1 cellular context compared by ENCODE assay signal in the genomic region with DNA sequence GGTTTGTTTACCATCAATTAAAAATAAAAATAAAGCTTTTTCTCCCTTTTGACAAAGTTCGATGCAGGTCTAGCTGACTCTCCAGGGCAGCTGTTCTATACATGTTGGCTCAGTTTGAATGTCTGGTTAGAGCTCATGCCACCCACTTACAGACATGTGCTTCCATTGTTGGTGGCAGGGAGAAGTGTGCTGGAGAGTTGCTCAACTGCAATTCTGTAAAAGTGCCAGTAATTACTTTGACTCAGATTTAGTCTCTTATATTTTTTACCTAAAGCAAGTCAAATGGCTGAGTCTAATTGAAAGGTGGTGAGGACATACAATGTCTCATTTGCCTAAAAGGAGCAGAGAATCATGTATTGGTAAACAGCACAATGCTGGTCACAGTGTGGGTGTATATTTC.
TF ChIP-seq lines count a peak whose summit lies in the region.

No MANE protein-coding gene starts in this region.

TF ChIP-seq in GM23338, 12 proteins besides CTCF, POLR2A, EP300 and RAD21 (continued from another document):
- TF ChIP-seq EZH2phosphoT487 (IDR thresholded peaks at IDR 0.05; ENCODE audit: unreplicated experiment) (no peak), EZH2 (IDR thresholded peaks at IDR 0.05; ENCODE audit: low read depth, unreplicated experiment) (no peak), CREB1 (CRISPR knock-in tag; IDR thresholded peaks at IDR 0.05; ENCODE audit: low read depth) (no peak), POLR2AphosphoS5 (IDR thresholded peaks at IDR 0.05; ENCODE audit: low read depth) (no peak), JUNB (IDR thresholded peaks at IDR 0.05; ENCODE audit: unreplicated experiment) (no peak)
TF ChIP-seq in GM23338: peak in this region for 0.
